ENCODE assay signal across 5 cellular contexts in genomic region chr5:149043641-149044040, GRCh38.
TF ChIP-seq lines count a peak whose summit lies in the region.

No MANE protein-coding gene starts in this region.

TF ChIP-seq in SK-N-SH treated with all-trans-retinoic acid at 6 μM for 48 hours, 23 proteins besides CTCF, POLR2A, EP300 and RAD21 (continues in another document):
- TF ChIP-seq, protein P1, sequence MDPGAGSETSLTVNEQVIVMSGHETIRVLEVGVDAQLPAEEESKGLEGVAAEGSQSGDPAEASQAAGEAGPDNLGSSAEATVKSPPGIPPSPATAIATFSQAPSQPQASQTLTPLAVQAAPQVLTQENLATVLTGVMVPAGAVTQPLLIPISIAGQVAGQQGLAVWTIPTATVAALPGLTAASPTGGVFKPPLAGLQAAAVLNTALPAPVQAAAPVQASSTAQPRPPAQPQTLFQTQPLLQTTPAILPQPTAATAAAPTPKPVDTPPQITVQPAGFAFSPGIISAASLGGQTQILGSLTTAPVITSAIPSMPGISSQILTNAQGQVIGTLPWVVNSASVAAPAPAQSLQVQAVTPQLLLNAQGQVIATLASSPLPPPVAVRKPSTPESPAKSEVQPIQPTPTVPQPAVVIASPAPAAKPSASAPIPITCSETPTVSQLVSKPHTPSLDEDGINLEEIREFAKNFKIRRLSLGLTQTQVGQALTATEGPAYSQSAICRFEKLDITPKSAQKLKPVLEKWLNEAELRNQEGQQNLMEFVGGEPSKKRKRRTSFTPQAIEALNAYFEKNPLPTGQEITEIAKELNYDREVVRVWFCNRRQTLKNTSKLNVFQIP (CRISPR knock-in tag; IDR thresholded peaks at IDR 0.05; ENCODE audit: borderline replicate concordance, low read depth) = no peak
- TF ChIP-seq RARB (CRISPR knock-in tag; IDR thresholded peaks at IDR 0.05) (no peak), CSDC2 (CRISPR knock-in tag; IDR thresholded peaks at IDR 0.05) (no peak), SNAI2 (CRISPR knock-in tag; IDR thresholded peaks at IDR 0.05) (no peak; the same call in 1 of the 2 replicates), PPARA (CRISPR knock-in tag; IDR thresholded peaks at IDR 0.05; ENCODE audit: borderline replicate concordance) (no peak), OSR1 (CRISPR knock-in tag; IDR thresholded peaks at IDR 0.05) (no peak), ZNF565 (CRISPR knock-in tag; conservative IDR thresholded peaks at IDR 0.05; ENCODE audit: low read depth) (no peak), CREB5 (CRISPR knock-in tag; IDR thresholded peaks at IDR 0.05; ENCODE audit: low read depth) (0 out of 2 replicates have a peak, but pooled peaks have one; percentile 11), ARNTL (CRISPR knock-in tag; IDR thresholded peaks at IDR 0.05; ENCODE audit: borderline replicate concordance, low read depth) (no peak), BACH2 (CRISPR knock-in tag; IDR thresholded peaks at IDR 0.05; ENCODE audit: borderline replicate concordance) (no peak), GLIS3 (CRISPR knock-in tag; IDR thresholded peaks at IDR 0.05) (no peak)

TF ChIP-seq in SK-N-SH, 30 proteins besides CTCF, POLR2A, EP300 and RAD21:
- no peak for TF ChIP-seq TAF1 (IDR thresholded peaks at IDR 0.05; ENCODE audit: borderline replicate concordance, low read depth, low read length)
- TF ChIP-seq RCOR1 (IDR thresholded peaks at IDR 0.05; ENCODE audit: low read length) = no peak
- no peak for TF ChIP-seq ZBTB33 (IDR thresholded peaks at IDR 0.05; ENCODE audit: borderline replicate concordance, low read depth)
- no peak for TF ChIP-seq JUND (IDR thresholded peaks at IDR 0.05)
- no peak for TF ChIP-seq TCF12 (IDR thresholded peaks at IDR 0.05)
- no peak for TF ChIP-seq FOSL2 (IDR thresholded peaks at IDR 0.05; ENCODE audit: borderline replicate concordance, low read depth)

TF ChIP-seq in K562, 482 proteins besides CTCF, POLR2A, EP300 and RAD21:
- peak; percentile 62; the same call in 1 of the 2 replicates for TF ChIP-seq JUND (IDR thresholded peaks at IDR 0.05; ENCODE audit: borderline replicate concordance, low read depth, low read length)
- TF ChIP-seq JUND (tag; IDR thresholded peaks at IDR 0.05; ENCODE audit: borderline replicate concordance, low read depth, low read length) = peak; percentile 55; the same call in 1 of the 3 replicates
- no peak for TF ChIP-seq ZNF431 (CRISPR knock-in tag; IDR thresholded peaks at IDR 0.05)
- TF ChIP-seq JUN (IDR thresholded peaks at IDR 0.05; ENCODE audit: borderline replicate concordance, low read depth, low read length) = 0 out of 2 replicates have a peak, but pooled peaks have one; percentile 17
- TF ChIP-seq JUN (CRISPR knock-in tag; IDR thresholded peaks at IDR 0.05; ENCODE audit: borderline replicate concordance) = no peak

TF ChIP-seq in endothelial cell of umbilical vein, 7 proteins besides CTCF, POLR2A, EP300 and RAD21:
- TF ChIP-seq GATA2 (IDR thresholded peaks at IDR 0.05; ENCODE audit: insufficient read depth, insufficient read length, low read depth, low read length) (no peak), EZH2 (IDR thresholded peaks at IDR 0.05; ENCODE audit: borderline replicate concordance, low read depth, low read length, severe bottlenecking) (no peak), MAX (IDR thresholded peaks at IDR 0.05; ENCODE audit: insufficient read depth, insufficient read length) (no peak), JUN (IDR thresholded peaks at IDR 0.05; ENCODE audit: borderline replicate concordance, insufficient read depth, insufficient read length, low read depth) (no peak)

TF ChIP-seq in HepG2, 621 proteins besides CTCF, POLR2A, EP300 and RAD21:
- TF ChIP-seq PITX1 (CRISPR knock-in tag; IDR thresholded peaks at IDR 0.05) (no peak), IKZF1 (IDR thresholded peaks at IDR 0.05) (no peak), ZNF354B (CRISPR knock-in tag; IDR thresholded peaks at IDR 0.05) (no peak), ZMYM4 (CRISPR knock-in tag; IDR thresholded peaks at IDR 0.05) (no peak), ELF1 (CRISPR knock-in tag; IDR thresholded peaks at IDR 0.05) (no peak), ZNF451 (CRISPR knock-in tag; IDR thresholded peaks at IDR 0.05) (no peak), ZNF513 (CRISPR knock-in tag; conservative IDR thresholded peaks at IDR 0.05) (no peak), NFE2L1 (CRISPR knock-in tag; IDR thresholded peaks at IDR 0.05; ENCODE audit: borderline replicate concordance) (no peak), ZNF713 (CRISPR knock-in tag; IDR thresholded peaks at IDR 0.05) (no peak), ZBTB34 (CRISPR knock-in tag; IDR thresholded peaks at IDR 0.05) (no peak), ZNF773 (CRISPR knock-in tag; IDR thresholded peaks at IDR 0.05; ENCODE audit: borderline replicate concordance) (no peak), NFE2 (CRISPR knock-in tag; IDR thresholded peaks at IDR 0.05) (no peak), SALL1 (CRISPR knock-in tag; IDR thresholded peaks at IDR 0.05) (no peak), MLX (CRISPR knock-in tag; IDR thresholded peaks at IDR 0.05) (no peak), ISL2 (CRISPR knock-in tag; IDR thresholded peaks at IDR 0.05) (no peak), EEA1 (CRISPR knock-in tag; IDR thresholded peaks at IDR 0.05; ENCODE audit: borderline replicate concordance) (no peak)
- TF ChIP-seq, protein P2, sequence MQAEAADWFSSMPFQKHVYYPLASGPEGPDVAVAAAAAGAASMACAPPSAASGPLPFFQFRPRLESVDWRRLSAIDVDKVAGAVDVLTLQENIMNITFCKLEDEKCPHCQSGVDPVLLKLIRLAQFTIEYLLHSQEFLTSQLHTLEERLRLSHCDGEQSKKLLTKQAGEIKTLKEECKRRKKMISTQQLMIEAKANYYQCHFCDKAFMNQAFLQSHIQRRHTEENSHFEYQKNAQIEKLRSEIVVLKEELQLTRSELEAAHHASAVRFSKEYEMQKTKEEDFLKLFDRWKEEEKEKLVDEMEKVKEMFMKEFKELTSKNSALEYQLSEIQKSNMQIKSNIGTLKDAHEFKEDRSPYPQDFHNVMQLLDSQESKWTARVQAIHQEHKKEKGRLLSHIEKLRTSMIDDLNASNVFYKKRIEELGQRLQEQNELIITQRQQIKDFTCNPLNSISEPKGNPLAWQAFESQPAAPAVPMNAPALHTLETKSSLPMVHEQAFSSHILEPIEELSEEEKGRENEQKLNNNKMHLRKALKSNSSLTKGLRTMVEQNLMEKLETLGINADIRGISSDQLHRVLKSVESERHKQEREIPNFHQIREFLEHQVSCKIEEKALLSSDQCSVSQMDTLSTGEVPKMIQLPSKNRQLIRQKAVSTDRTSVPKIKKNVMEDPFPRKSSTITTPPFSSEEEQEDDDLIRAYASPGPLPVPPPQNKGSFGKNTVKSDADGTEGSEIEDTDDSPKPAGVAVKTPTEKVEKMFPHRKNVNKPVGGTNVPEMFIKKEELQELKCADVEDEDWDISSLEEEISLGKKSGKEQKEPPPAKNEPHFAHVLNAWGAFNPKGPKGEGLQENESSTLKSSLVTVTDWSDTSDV (CRISPR knock-in tag; IDR thresholded peaks at IDR 0.05) = no peak
